In genomic region chr4:169620846-169621228, GRCh38 we compare ENCODE assay signal across 8 cellular contexts. TPM values are rescaled to one million over a fixed set of nuclear protein-coding genes. Genes with fewer than 3 reads are reported as not detected.
A peak's percentile ranks its signal among the peaks of the same experiment; 100 is the strongest.
DNase-seq lines count a peak whose midpoint lies in the region; ATAC-seq, FAIRE-seq and TF ChIP-seq lines count a peak whose summit lies in the region.

No MANE protein-coding gene starts in this region.

- H3K4me1 Mint-ChIP-seq in CD8-positive, alpha-beta memory T cell: peaks cover 49 to 72% (median 63%) of the 10 kb centered on the region in 3 donors

- peaks cover 0 to 16% (median 2%) of the 10 kb centered on the region in 3 donors for H3K36me3 Mint-ChIP-seq in CD8-positive, alpha-beta memory T cell
- peaks cover 13 to 17% of the 10 kb centered on the region in 2 donors for H3K36me3 Mint-ChIP-seq in activated naive CD4-positive, alpha-beta T cell treated with anti-CD3 and anti-CD28 coated beads, Interleukin-2, amount 50 U/mL, for 72 hours

- H4K20me1 ChIP-seq in hepatocyte (ENCODE audit: insufficient read depth, poor library complexity, severe bottlenecking): no peaks in the 10 kb centered on the region

- H3K27ac ChIP-seq in CD8-positive, alpha-beta memory T cell (ENCODE audit: low read depth, low read length): peak overlapping the region; percentile 94
- H3K27ac ChIP-seq in hepatocyte: peak overlapping the region; percentile 97

- no peak for ATAC-seq in activated naive CD4-positive, alpha-beta T cell treated with anti-CD3 and anti-CD28 coated beads, Interleukin-2, amount 50 U/mL, for 72 hours

- in situ Hi-C loops in GM13977 (cut with MboI; ENCODE audit: low pct_unique_long_range_greater_than_20kb, low sequenced_read_pairs, unreplicated experiment): loop anchor here (25.0 kb wide), 1 partner anchor 391 kb away; no protein-coding TSS in a partner anchor

- peak overlapping the region; percentile 93 to 100 (median 99) for H3K4me3 Mint-ChIP-seq in CD8-positive, alpha-beta memory T cell

- POLR2A ChIA-PET in CD8-positive, alpha-beta memory T cell (lab: Charles Lee): interaction anchor here (0.7 to 1.2 kb wide), 2 partner anchors 9 to 39 kb away, joined by 3 read pairs; no protein-coding TSS in a partner anchor

- no peaks in the 10 kb centered on the region for H3K27me3 ChIP-seq in CD8-positive, alpha-beta memory T cell (ENCODE audit: insufficient read depth, low read length, poor library complexity, severe bottlenecking)
- no peaks in the 10 kb centered on the region for H3K27me3 ChIP-seq in MG63
- no peaks in the 10 kb centered on the region for H3K27me3 ChIP-seq in hepatocyte

- FAIRE-seq in frontal cortex (lab: Jason Lieb, UNC): no peak

- peak overlapping the region; percentile 26 for H2AFZ ChIP-seq in hepatocyte

- no peaks in the 10 kb centered on the region for H3K9me3 Mint-ChIP-seq in CD8-positive, alpha-beta memory T cell
- H3K9me3 Mint-ChIP-seq in activated naive CD4-positive, alpha-beta T cell treated with anti-CD3 and anti-CD28 coated beads, Interleukin-2, amount 50 U/mL, for 72 hours: no peaks in the 10 kb centered on the region

- H3K27me3 Mint-ChIP-seq in CD8-positive, alpha-beta memory T cell: peaks cover 0 to 4% of the 10 kb centered on the region in 2 donors

- CTCF ChIA-PET in CD8-positive, alpha-beta memory T cell (lab: Charles Lee): interaction anchor here (1.3 to 2.4 kb wide), 3 partner anchors 8 to 188 kb away, joined by 3 to 11 read pairs (median 11); partner anchors contain the start of gene NEK1

- H3K9me3 ChIP-seq in CD8-positive, alpha-beta memory T cell (ENCODE audit: low read length): no peaks in the 10 kb centered on the region
- H3K9me3 ChIP-seq in MG63: no peaks in the 10 kb centered on the region
- no peaks in the 10 kb centered on the region for H3K9me3 ChIP-seq in hepatocyte (ENCODE audit: low read depth)

- H3K27ac Mint-ChIP-seq in CD8-positive, alpha-beta memory T cell: peak overlapping the region; percentile 98 to 100 (median 100)
- H3K27ac Mint-ChIP-seq in activated naive CD4-positive, alpha-beta T cell treated with anti-CD3 and anti-CD28 coated beads, Interleukin-2, amount 50 U/mL, for 72 hours: peak overlapping the region; percentile 96 to 99

- no peaks in the 10 kb centered on the region for H3K36me3 ChIP-seq in CD8-positive, alpha-beta memory T cell (ENCODE audit: insufficient read depth, low read length)
- H3K36me3 ChIP-seq in MG63: no peaks in the 10 kb centered on the region
- H3K36me3 ChIP-seq in hepatocyte (replicated peaks; ENCODE audit: insufficient read depth, low read depth): peaks cover 3% of the 10 kb centered on the region

- H3K4me1 ChIP-seq in CD8-positive, alpha-beta memory T cell (ENCODE audit: insufficient read depth, low read length): peaks cover 38% of the 10 kb centered on the region
- H3K4me1 ChIP-seq in hepatocyte (ENCODE audit: insufficient read depth): no peaks in the 10 kb centered on the region

- DNase-seq in CD8-positive, alpha-beta memory T cell: peak in 3 of 5 donors; percentile 8 to 58 (median 14)
- DNase-seq in MG63: peak; percentile 2
- DNase-seq in activated naive CD4-positive, alpha-beta T cell treated with anti-CD3 and anti-CD28 coated beads, Interleukin-2, amount 50 U/mL, for 72 hours (ENCODE audit: low spot score in 2 of 2): no peak
- DNase-seq in hepatocyte (ENCODE audit: low spot score): peak; percentile 57
- DNase-seq in skeletal muscle cell (ENCODE audit: low read depth): no peak
- no peak for DNase-seq in frontal cortex (ENCODE audit: low spot score in 2 of 2)
- no peak for DNase-seq in activated CD4-positive, CD25-positive, alpha-beta regulatory T cell treated with anti-CD3 and anti-CD28 coated beads, Interleukin-2, amount 50 U/mL, for 72 hours
- DNase-seq in GM13977 (ENCODE audit: low spot score): no peak

- peak overlapping the region; percentile 88 for H3K4me2 ChIP-seq in hepatocyte

- H3K79me2 ChIP-seq in hepatocyte: peaks cover 50% of the 10 kb centered on the region

- TF ChIP-seq CTCF in hepatocyte (IDR thresholded peaks at IDR 0.05; ENCODE audit: poor library complexity) (no peak), GM13977 (IDR thresholded peaks at IDR 0.05; ENCODE audit: extremely low read depth, insufficient read depth, missing control alignments) (no peak)

- 1% methylated on average over 15 of the region's 15 CpGs for WGBS in hepatocyte (ENCODE audit: low lambda C conversion rate, missing lambda C conversion rate)

- H3K9me2 ChIP-seq in hepatocyte (replicated peaks; ENCODE audit: insufficient read depth): no peaks in the 10 kb centered on the region

- peak overlapping the region; percentile 90 for H3K4me3 ChIP-seq in CD8-positive, alpha-beta memory T cell (ENCODE audit: low read length)
- peak overlapping the region; percentile 72 for H3K4me3 ChIP-seq in MG63
- peak overlapping the region; percentile 59 for H3K4me3 ChIP-seq in hepatocyte
- peak overlapping the region; percentile 74 for H3K4me3 ChIP-seq in skeletal muscle cell (ENCODE audit: low read depth, low read length)

RNA-seq across cellular contexts. Expression of gene CLCN3, which starts 0.5 kb away (rescaled TPM):
- 10 to 100 TPM; 23.3 to 24.5 TPM for total RNA-seq in CD8-positive, alpha-beta memory T cell
- polyA plus RNA-seq in CD8-positive, alpha-beta memory T cell: 12.8 TPM
- total RNA-seq in MG63 (2014; rRNA removed; shearing (Covaris generic); ENCODE audit: low replicate concordance): 1.9 and 6.1 TPM in 2 replicates
- 10 to 100 TPM; 22.0 to 23.9 TPM for total RNA-seq in activated naive CD4-positive, alpha-beta T cell treated with anti-CD3 and anti-CD28 coated beads, Interleukin-2, amount 50 U/mL, for 72 hours
- total RNA-seq in hepatocyte: 38.4 and 41.2 TPM in 2 replicates
- 11.0 and 14.9 TPM in 2 replicates for polyA plus RNA-seq in hepatocyte
- 92.9 TPM for total RNA-seq in frontal cortex

RNA-seq across cellular contexts. Expression of gene NEK1, which starts 8.5 kb away (rescaled TPM):
- total RNA-seq in CD8-positive, alpha-beta memory T cell: 10 to 100 TPM; 11.6 to 11.7 TPM
- polyA plus RNA-seq in CD8-positive, alpha-beta memory T cell: 10.5 TPM
- 2.1 and 2.4 TPM in 2 replicates for total RNA-seq in MG63 (2014; rRNA removed; shearing (Covaris generic); ENCODE audit: low replicate concordance)
- total RNA-seq in activated naive CD4-positive, alpha-beta T cell treated with anti-CD3 and anti-CD28 coated beads, Interleukin-2, amount 50 U/mL, for 72 hours: 10 to 100 TPM in 1 of 2 donors, 1 to 10 TPM in 1; 9.1 to 13.7 TPM
- total RNA-seq in hepatocyte (7.8 and 8.1 TPM in 2 replicates), frontal cortex (28.1 TPM)
- polyA plus RNA-seq in hepatocyte: 10.4 and 10.7 TPM in 2 replicates

Comparison
In these comparisons a context has a peak if more than half of its experiments do, and no peak if none do; other contexts are left out.
1. DNase-seq: peak in CD8-positive, alpha-beta memory T cell (3 of 5), MG63 (single experiment) and hepatocyte (single experiment); none in activated naive CD4-positive, alpha-beta T cell treated with anti-CD3 and anti-CD28 coated beads, Interleukin-2, amount 50 U/mL, for 72 hours (0 of 2), skeletal muscle cell (single experiment), frontal cortex (0 of 2), activated CD4-positive, CD25-positive, alpha-beta regulatory T cell treated with anti-CD3 and anti-CD28 coated beads, Interleukin-2, amount 50 U/mL, for 72 hours (single experiment) and GM13977 (single experiment).
2. Peak in every context shown above with its lines, with median percentiles within 50 percentile points of each other: H3K4me3 ChIP-seq.